In the genomic region with DNA sequence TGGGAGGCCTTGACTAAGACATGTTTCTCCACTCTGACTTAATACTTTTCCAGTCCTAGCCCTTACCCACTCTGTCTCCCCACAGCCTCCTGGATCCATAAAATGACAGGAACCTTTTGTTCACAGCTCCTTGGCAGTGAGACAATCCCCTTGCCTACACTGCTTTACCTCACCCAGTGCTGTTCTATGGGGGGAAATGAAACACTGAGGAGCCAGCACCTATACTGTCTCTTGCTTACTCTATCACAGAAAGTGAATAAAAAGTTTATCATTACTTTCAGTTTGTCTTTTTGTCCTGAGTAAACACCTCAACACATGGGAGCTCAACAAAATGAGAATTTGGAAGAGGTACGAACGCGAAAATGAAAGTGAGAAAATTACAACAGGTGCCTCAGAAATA, we compare ENCODE assay signal across 27 cellular contexts.
"Had no signal": no experiment of that assay in that cellular context is flagged by ENCODE, and none has a peak within 500 bp of the region (broad histone marks: within the 10 kb centered on the region; RNA-seq: fewer than 3 reads in every experiment).

No MANE protein-coding gene starts in this region.

- H3K27me3 Mint-ChIP-seq: stimulated activated naive CD8-positive, alpha-beta T cell treated with anti-CD3 and anti-CD28 coated beads, Interleukin-15, Interleukin-2, amounts not matched to agents 100 ng/mL and 50 ng/mL, for 24 hours had no signal

- H3K27ac ChIP-seq: heart left ventricle, left lung, lower lobe of right lung, ovary, prostate gland, sigmoid colon, spleen, suprapubic skin, thoracic aorta, tibial artery, upper lobe of right lung had no signal

- H3K4me3 ChIP-seq: heart left ventricle, left lung, lower lobe of right lung, ovary, prostate gland, sigmoid colon, spleen, suprapubic skin, thoracic aorta, tibial artery, upper lobe of right lung had no signal

- H3K4me1 ChIP-seq: heart left ventricle, left lung, lower lobe of right lung, prostate gland, sigmoid colon, spleen, suprapubic skin, tibial artery, upper lobe of right lung had no signal

- H3K9me3 ChIP-seq: ovary, prostate gland had no signal

- H3K27ac Mint-ChIP-seq: immature natural killer cell; naive thymus-derived CD8-positive, alpha-beta T cell; stimulated activated naive CD8-positive, alpha-beta T cell treated with anti-CD3 and anti-CD28 coated beads, Interleukin-15, Interleukin-2, amounts not matched to agents 100 ng/mL and 50 ng/mL, for 24 hours had no signal

- H3K36me3 Mint-ChIP-seq: immature natural killer cell had no signal

- DNase-seq: heart left ventricle; immature natural killer cell; left colon; left lung; lower lobe of right lung; mammary epithelial cell; mesenchymal stem cell; naive thymus-derived CD8-positive, alpha-beta T cell; ovary; retina; right cardiac atrium; sigmoid colon; small intestine; spleen; stimulated activated CD4-positive, alpha-beta T cell treated with anti-CD3 and anti-CD28 coated beads, Interleukin-1b, Interleukin-23, amount 100 ng/mL, for 48 hours; stimulated activated CD4-positive, alpha-beta T cell treated with anti-CD3 and anti-CD28 coated beads, Interleukin-2, amount 100 ng/mL, for 48 hours; stimulated activated naive CD4-positive, alpha-beta T cell; tibial artery; trophoblast cell; upper lobe of right lung had no signal

- FAIRE-seq: islet of Langerhans, kidney, small intestine, urothelium cell line had no signal

- H3K4me1 Mint-ChIP-seq: immature natural killer cell; naive thymus-derived CD8-positive, alpha-beta T cell had no signal

- H3K27me3 ChIP-seq: heart left ventricle, left lung, ovary, sigmoid colon, spleen, suprapubic skin, tibial artery, upper lobe of right lung had no signal

- H3K36me3 ChIP-seq: heart left ventricle, left lung, lower lobe of right lung, ovary, prostate gland, sigmoid colon, spleen, suprapubic skin, thoracic aorta, upper lobe of right lung had no signal

- ATAC-seq: heart left ventricle; left colon; left lung; naive thymus-derived CD8-positive, alpha-beta T cell; right cardiac atrium; upper lobe of right lung had no signal

- H3K4me3 Mint-ChIP-seq: immature natural killer cell; naive thymus-derived CD8-positive, alpha-beta T cell; stimulated activated naive CD8-positive, alpha-beta T cell treated with anti-CD3 and anti-CD28 coated beads, Interleukin-15, Interleukin-2, amounts not matched to agents 100 ng/mL and 50 ng/mL, for 24 hours had no signal
